7 cellular contexts compared by ENCODE assay signal in genomic region chr2:224485081-224486014, GRCh38.
DNase-seq lines count a peak whose midpoint lies in the region; ATAC-seq and TF ChIP-seq lines count a peak whose summit lies in the region.
"Not testable (repeated sequence)": the region's sequence is repeated elsewhere in the genome, so short reads cannot be mapped to it uniquely, and the experiment has no call there.

No MANE protein-coding gene starts in this region.

- H3K36me3 ChIP-seq in body of pancreas (replicated peaks in 1 of 2; ENCODE audit: insufficient read depth in 1 of 2, low read depth in 2 of 2): not testable (repeated sequence)
- H3K36me3 ChIP-seq in left lung: peaks cover 0 to 14% of the 10 kb centered on the region in 2 donors
- H3K36me3 ChIP-seq in psoas muscle (ENCODE audit: insufficient read depth in 1 of 2, low read depth in 1 of 2): peaks cover 0 to 22% of the 10 kb centered on the region in 2 donors

- TF ChIP-seq CTCF in LNCaP clone FGC (IDR thresholded peaks at IDR 0.05; ENCODE audit: control insufficient read depth, extremely low read depth, insufficient read depth); body of pancreas (IDR thresholded peaks at IDR 0.05); fibroblast of villous mesenchyme (IDR thresholded peaks at IDR 0.05; ENCODE audit: insufficient read depth, low read depth, low read length); left lung (IDR thresholded peaks at IDR 0.05); psoas muscle (IDR thresholded peaks at IDR 0.05): not testable (repeated sequence)

- 78 to 89% methylated on average over 7 to 17 of the region's 18 CpGs for WGBS in body of pancreas, 2 donors
- WGBS in psoas muscle, 3 donors: 73 to 80% (median 75%) methylated on average over 18 of the region's 18 CpGs

- peaks cover 14% of the 10 kb centered on the region for H3K4me1 ChIP-seq in body of pancreas
- H3K4me1 ChIP-seq in left lung: peaks cover 14 to 17% of the 10 kb centered on the region in 2 donors
- not testable (repeated sequence) for H3K4me1 ChIP-seq in psoas muscle

- not testable (repeated sequence) for H3K4me3 ChIP-seq in LNCaP clone FGC (ENCODE audit: low read depth, low read length); body of pancreas; fibroblast of villous mesenchyme (ENCODE audit: low read depth, low read length); left lung; psoas muscle

- H3K9me3 ChIP-seq in body of pancreas, left lung, psoas muscle: not testable (repeated sequence)

- DNase-seq in EH (ENCODE audit: low read depth) (peak; percentile 97), LNCaP clone FGC (ENCODE audit: low read depth) (peak; percentile 84), RPMI7951 (ENCODE audit: low read depth) (peak; percentile 95), body of pancreas (peak; percentile 59 to 73 (median 68)), fibroblast of villous mesenchyme (ENCODE audit: low read depth) (peak; percentile 95), left lung (peak; percentile 87 to 90), psoas muscle (peak; percentile 28 to 74)

- intact Hi-C loops in body of pancreas (cut with DNase I); left lung (cut with DNase I); psoas muscle (cut with DNase I): not testable (repeated sequence)

- peak; percentile 68 for ATAC-seq in body of pancreas
- peak; percentile 97 for ATAC-seq in left lung
- peak; percentile 67 to 97 (median 84) for ATAC-seq in psoas muscle

- not testable (repeated sequence) for TF ChIP-seq POLR2A in body of pancreas (IDR thresholded peaks at IDR 0.05)

- H3K27ac ChIP-seq in body of pancreas (peak overlapping the region in 2 of 4 donors; percentile 60 to 71), left lung (peak overlapping the region; percentile 57 to 71)
- H3K27ac ChIP-seq in psoas muscle: not testable (repeated sequence)

- not testable (repeated sequence) for H3K27me3 ChIP-seq in body of pancreas; left lung; psoas muscle (ENCODE audit: insufficient read depth in 3 of 3, low read length in 2 of 3)
